Comparison of ENCODE assay signal across 1 cellular context in the genomic region with DNA sequence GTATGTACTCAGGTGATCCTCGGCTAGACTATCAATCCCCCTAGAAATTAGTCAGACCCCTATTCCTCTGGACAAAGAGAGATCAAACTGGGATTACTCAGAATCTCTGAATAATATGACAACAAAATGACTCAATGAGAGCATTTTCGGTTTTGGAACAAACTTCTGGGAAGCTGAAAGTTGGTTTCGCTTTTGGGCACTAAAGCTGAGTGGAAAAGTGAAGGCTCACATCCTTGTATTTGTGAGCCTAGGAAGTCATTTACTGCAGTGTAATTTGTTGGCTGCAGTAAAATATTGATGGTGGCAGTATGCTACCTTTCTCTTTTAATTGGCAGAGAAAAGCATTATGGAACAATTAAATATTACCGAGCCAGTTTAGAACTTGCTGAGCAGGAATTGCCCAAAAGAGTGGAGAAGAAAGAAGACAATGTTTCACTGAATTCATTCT.
TF ChIP-seq lines count a peak whose summit lies in the region.

No MANE protein-coding gene starts in this region.

TF ChIP-seq in WTC11, 78 proteins besides CTCF, POLR2A, EP300 and RAD21 (continued from another document):
- TF ChIP-seq, protein P1, sequence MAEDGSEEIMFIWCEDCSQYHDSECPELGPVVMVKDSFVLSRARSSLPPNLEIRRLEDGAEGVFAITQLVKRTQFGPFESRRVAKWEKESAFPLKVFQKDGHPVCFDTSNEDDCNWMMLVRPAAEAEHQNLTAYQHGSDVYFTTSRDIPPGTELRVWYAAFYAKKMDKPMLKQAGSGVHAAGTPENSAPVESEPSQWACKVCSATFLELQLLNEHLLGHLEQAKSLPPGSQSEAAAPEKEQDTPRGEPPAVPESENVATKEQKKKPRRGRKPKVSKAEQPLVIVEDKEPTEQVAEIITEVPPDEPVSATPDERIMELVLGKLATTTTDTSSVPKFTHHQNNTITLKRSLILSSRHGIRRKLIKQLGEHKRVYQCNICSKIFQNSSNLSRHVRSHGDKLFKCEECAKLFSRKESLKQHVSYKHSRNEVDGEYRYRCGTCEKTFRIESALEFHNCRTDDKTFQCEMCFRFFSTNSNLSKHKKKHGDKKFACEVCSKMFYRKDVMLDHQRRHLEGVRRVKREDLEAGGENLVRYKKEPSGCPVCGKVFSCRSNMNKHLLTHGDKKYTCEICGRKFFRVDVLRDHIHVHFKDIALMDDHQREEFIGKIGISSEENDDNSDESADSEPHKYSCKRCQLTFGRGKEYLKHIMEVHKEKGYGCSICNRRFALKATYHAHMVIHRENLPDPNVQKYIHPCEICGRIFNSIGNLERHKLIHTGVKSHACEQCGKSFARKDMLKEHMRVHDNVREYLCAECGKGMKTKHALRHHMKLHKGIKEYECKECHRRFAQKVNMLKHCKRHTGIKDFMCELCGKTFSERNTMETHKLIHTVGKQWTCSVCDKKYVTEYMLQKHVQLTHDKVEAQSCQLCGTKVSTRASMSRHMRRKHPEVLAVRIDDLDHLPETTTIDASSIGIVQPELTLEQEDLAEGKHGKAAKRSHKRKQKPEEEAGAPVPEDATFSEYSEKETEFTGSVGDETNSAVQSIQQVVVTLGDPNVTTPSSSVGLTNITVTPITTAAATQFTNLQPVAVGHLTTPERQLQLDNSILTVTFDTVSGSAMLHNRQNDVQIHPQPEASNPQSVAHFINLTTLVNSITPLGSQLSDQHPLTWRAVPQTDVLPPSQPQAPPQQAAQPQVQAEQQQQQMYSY (CRISPR knock-in tag; IDR thresholded peaks at IDR 0.05): no peak
- no peak for TF ChIP-seq GTF2I (CRISPR knock-in tag; conservative IDR thresholded peaks at IDR 0.05)
- TF ChIP-seq MYBL2 (CRISPR knock-in tag; IDR thresholded peaks at IDR 0.05): no peak
- no peak for TF ChIP-seq JAZF1 (CRISPR knock-in tag; IDR thresholded peaks at IDR 0.05)
